Comparison of ENCODE assay signal across 27 cellular contexts in the genomic region with DNA sequence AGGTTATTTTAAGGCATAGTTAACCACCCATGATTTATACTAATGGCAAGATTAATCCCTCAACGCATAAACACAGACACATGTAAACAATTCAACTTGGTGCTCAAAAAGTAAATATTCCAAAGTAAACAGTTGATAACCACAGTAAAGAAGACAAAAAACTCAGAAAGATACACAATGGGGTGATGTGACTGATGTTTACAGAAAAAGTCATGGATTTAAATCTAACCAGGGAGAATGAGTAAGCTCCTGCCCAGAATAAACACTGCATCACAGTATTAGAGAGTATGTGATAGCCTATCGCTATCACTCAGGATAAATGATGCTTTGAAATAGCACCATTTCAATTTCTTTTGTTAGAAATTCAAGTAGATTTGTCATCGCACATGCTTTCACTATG. TPM values are rescaled to one million over a fixed set of nuclear protein-coding genes. Genes with fewer than 3 reads are reported as not detected.
DNase-seq lines count a peak whose midpoint lies in the region; ATAC-seq, FAIRE-seq and TF ChIP-seq lines count a peak whose summit lies in the region.
"Had no signal": no experiment of that assay in that cellular context is flagged by ENCODE, and none has a peak within 500 bp of the region (broad histone marks: within the 10 kb centered on the region; RNA-seq: fewer than 3 reads in every experiment).

No MANE protein-coding gene starts in this region.

- no peak for FAIRE-seq in astrocyte (lab: Jason Lieb, UNC)

- H2BK120ac ChIP-seq in IMR-90 (ENCODE audit: low read depth, low read length): no peak overlapping the region

- H3K4me1 ChIP-seq in IMR-90 (ENCODE audit: control insufficient read depth, insufficient read depth, low read length) (peaks cover 5% of the 10 kb centered on the region), astrocyte (ENCODE audit: insufficient read depth, low read length) (peaks cover 8% of the 10 kb centered on the region), suprapubic skin (no peaks in the 10 kb centered on the region)
- H3K4me1 ChIP-seq: BLaER1, prostate gland had no signal

- peaks cover 5% of the 10 kb centered on the region; the same call in 1 of the 2 replicates for H3K9me1 ChIP-seq in IMR-90 (ENCODE audit: insufficient read depth, low read length)

- DNase-seq in AG04450 (ENCODE audit: low read depth, low spot score): peak; percentile 43
- peak; percentile 79 for DNase-seq in IMR-90
- DNase-seq in astrocyte (ENCODE audit: low read depth): peak; percentile 59
- peak; percentile 10 for DNase-seq in hepatic stellate cell (ENCODE audit: low spot score)
- no peak for DNase-seq in stimulated activated effector memory CD8-positive, alpha-beta T cell treated with anti-CD3 and anti-CD28 coated beads, Interleukin-12 subunit alpha, Interleukin-12 subunit beta, amount 100 ng/mL, for 72 hours (ENCODE audit: low spot score in 2 of 2)
- no peak for DNase-seq in suprapubic skin (ENCODE audit: low spot score in 2 of 2)
- no peak for DNase-seq in NCI-H2081 treated with DMSO at 0.1 percent for 48 hours (lab: John Stamatoyannopoulos, UW)
- DNase-seq: activated CD4-positive, alpha-beta T cell treated with anti-CD3 and anti-CD28 coated beads for 48 hours; activated naive CD4-positive, alpha-beta T cell; activated T-cell treated with anti-CD3 and anti-CD28 coated beads, Interleukin-2, amount 50 U/mL, for 48 hours; amniotic stem cell; cortex of kidney; DND-41; heart left ventricle; left colon; MM.1S; NCI-H1417 treated with DMSO at 0.1 percent for 48 hours; NCI-H524; stimulated activated CD8-positive, alpha-beta memory T cell treated with anti-CD3 and anti-CD28 coated beads, Interleukin-4, amount 100 ng/mL, for 48 hours; T-helper 17 cell had no signal

- H4K20me1 ChIP-seq in IMR-90 (ENCODE audit: insufficient read depth, low read length): no peaks in the 10 kb centered on the region
- no peaks in the 10 kb centered on the region for H4K20me1 ChIP-seq in astrocyte (ENCODE audit: insufficient read depth, low read length)
- H4K20me1 ChIP-seq: BLaER1 had no signal

- no peak overlapping the region for H4K91ac ChIP-seq in IMR-90 (ENCODE audit: insufficient read depth, low read depth, low read length)

- no peaks in the 10 kb centered on the region for H3K79me1 ChIP-seq in IMR-90 (ENCODE audit: low read depth in 1 of 2, low read length in 2 of 2)

- peaks cover 12% of the 10 kb centered on the region for H3K36me3 Mint-ChIP-seq in astrocyte (ENCODE audit: low read depth, unreplicated experiment)
- H3K36me3 Mint-ChIP-seq in stimulated activated effector memory CD8-positive, alpha-beta T cell treated with anti-CD3 and anti-CD28 coated beads, Interleukin-12 subunit alpha, Interleukin-12 subunit beta, amount 100 ng/mL, for 72 hours: peaks cover 6% of the 10 kb centered on the region

- no peak overlapping the region for H2AK5ac ChIP-seq in IMR-90 (ENCODE audit: low read depth, low read length)

- H3K27me3 ChIP-seq in AG04450 (ENCODE audit: control insufficient read depth, insufficient read depth, low read length) (no peaks in the 10 kb centered on the region), IMR-90 (ENCODE audit: control insufficient read depth, insufficient read depth, low read length) (no peaks in the 10 kb centered on the region; the same call in 1 of the 2 replicates), astrocyte (ENCODE audit: insufficient read depth, low read length) (no peaks in the 10 kb centered on the region), suprapubic skin (no peaks in the 10 kb centered on the region)
- H3K27me3 ChIP-seq: BLaER1, cardiac muscle cell, heart left ventricle had no signal

- in situ Hi-C loops in IMR-90 (cut with MboI; ENCODE audit: low sequenced_read_pairs): no loop called here

- H2AK9ac ChIP-seq in IMR-90 (replicated peaks; ENCODE audit: low read depth, low read length, poor library complexity): no peak overlapping the region

- no peak for TF ChIP-seq RAD21 in IMR-90 (IDR thresholded peaks at IDR 0.05; ENCODE audit: low read length)

- H3K27me3 Mint-ChIP-seq in astrocyte (ENCODE audit: low read depth, unreplicated experiment): no peaks in the 10 kb centered on the region
- H3K27me3 Mint-ChIP-seq: IgD-negative memory B cell, memory B cell, T-helper 17 cell, type B pancreatic cell had no signal

- no peak overlapping the region for H3K9ac ChIP-seq in IMR-90 (ENCODE audit: low read depth, low read length)
- H3K9ac ChIP-seq in astrocyte (ENCODE audit: low read length): no peak overlapping the region
- H3K9ac ChIP-seq: BLaER1 had no signal

- H2BK15ac ChIP-seq in IMR-90 (ENCODE audit: low read depth, low read length): no peak overlapping the region

- H3K4me3 ChIP-seq in AG04450 (ENCODE audit: low read depth, low read length): no peak overlapping the region
- no peak overlapping the region for H3K4me3 ChIP-seq in IMR-90 (ENCODE audit: insufficient read depth, low read depth, low read length)
- no peak overlapping the region for H3K4me3 ChIP-seq in astrocyte (ENCODE audit: insufficient read depth, low read depth, low read length)
- H3K4me3 ChIP-seq in suprapubic skin: no peak overlapping the region
- H3K4me3 ChIP-seq: BLaER1, cardiac muscle cell, heart left ventricle, prostate gland had no signal

- H3K4me2 ChIP-seq in IMR-90 (ENCODE audit: low read depth, low read length) (no peak overlapping the region), astrocyte (ENCODE audit: low read length) (no peak overlapping the region)
- H3K4me2 ChIP-seq: BLaER1 had no signal

- BruUV-seq in IMR-90 (replicated peaks; lab: Mats Ljungman, UMichigan): no TSS peak

- CTCF ChIA-PET in AG04450 (lab: Charles Lee): interaction anchor here (0.6 kb wide), 1 partner anchor 24 kb away, joined by 3 read pairs; no protein-coding TSS in a partner anchor
- CTCF ChIA-PET in IMR-90 (lab: Yijun Ruan, JAX): interaction anchor here (0.5 kb wide), 1 partner anchor 14 kb away, joined by 4 read pairs; no protein-coding TSS in a partner anchor

- no peaks in the 10 kb centered on the region for H3K9me3 Mint-ChIP-seq in astrocyte (ENCODE audit: unreplicated experiment)
- peaks cover 1% of the 10 kb centered on the region for H3K9me3 Mint-ChIP-seq in stimulated activated effector memory CD8-positive, alpha-beta T cell treated with anti-CD3 and anti-CD28 coated beads, Interleukin-12 subunit alpha, Interleukin-12 subunit beta, amount 100 ng/mL, for 72 hours

- ATAC-seq in IMR-90 (ENCODE audit: low read depth) (peak; percentile 80), HG03571 (IDR thresholded peaks at IDR 0.05; ENCODE audit: unreplicated experiment) (no peak)
- no peak for ATAC-seq in stimulated activated effector memory CD8-positive, alpha-beta T cell treated with anti-CD3 and anti-CD28 coated beads, Interleukin-12 subunit alpha, Interleukin-12 subunit beta, amount 100 ng/mL, for 72 hours
- ATAC-seq: heart left ventricle, left colon, T-helper 17 cell had no signal

- TF ChIP-seq CTCF in AG04450 (IDR thresholded peaks at IDR 0.05; ENCODE audit: low read depth, low read length) (no peak), IMR-90 (conservative IDR thresholded peaks at IDR 0.05; ENCODE audit: low read depth, low read length) (no peak), astrocyte (IDR thresholded peaks at IDR 0.05; ENCODE audit: insufficient read depth, low read depth, low read length) (no peak), suprapubic skin (IDR thresholded peaks at IDR 0.05) (no peak)

- TF ChIP-seq POLR2A in IMR-90 (IDR thresholded peaks at IDR 0.05; ENCODE audit: low read depth, low read length): no peak
- TF ChIP-seq POLR2A in suprapubic skin (IDR thresholded peaks at IDR 0.05): no peak

- H3K4me1 Mint-ChIP-seq in astrocyte (ENCODE audit: low read depth, unreplicated experiment): peaks cover 10% of the 10 kb centered on the region
- peaks cover 7% of the 10 kb centered on the region for H3K4me1 Mint-ChIP-seq in stimulated activated effector memory CD8-positive, alpha-beta T cell treated with anti-CD3 and anti-CD28 coated beads, Interleukin-12 subunit alpha, Interleukin-12 subunit beta, amount 100 ng/mL, for 72 hours

- H2AFZ ChIP-seq in IMR-90 (replicated peaks; ENCODE audit: low read length, poor library complexity) (no peak overlapping the region), astrocyte (ENCODE audit: low read depth, low read length) (no peak overlapping the region)

- no peak overlapping the region for H3K27ac ChIP-seq in AG04450 (ENCODE audit: low read depth, low read length)
- H3K27ac ChIP-seq in IMR-90 (ENCODE audit: insufficient read depth, low read length): no peak overlapping the region
- no peak overlapping the region for H3K27ac ChIP-seq in astrocyte (ENCODE audit: low read depth, low read length)
- H3K27ac ChIP-seq in suprapubic skin: no peak overlapping the region
- H3K27ac ChIP-seq: BLaER1, cardiac muscle cell, heart left ventricle, prostate gland had no signal

- no peaks in the 10 kb centered on the region for H3K79me2 ChIP-seq in astrocyte (ENCODE audit: insufficient read depth, low read length)

- H3K9me3 ChIP-seq in AG04450 (ENCODE audit: control insufficient read depth, insufficient read depth, low read length) (no peaks in the 10 kb centered on the region; the same call in 1 of the 2 replicates), IMR-90 (ENCODE audit: control insufficient read depth, insufficient read depth, low read length) (no peaks in the 10 kb centered on the region), astrocyte (ENCODE audit: insufficient read depth, low read depth, low read length) (no peaks in the 10 kb centered on the region), suprapubic skin (no peaks in the 10 kb centered on the region)
- H3K9me3 ChIP-seq: prostate gland had no signal

- POLR2A ChIA-PET in AG04450 (lab: Yijun Ruan, JAX) (no interaction called here), IMR-90 (lab: Charles Lee; ENCODE audit: unreplicated experiment) (no interaction called here)

- intact Hi-C loops in IMR-90 (cut with micrococcal nuclease): no loop called here

- H2BK20ac ChIP-seq in IMR-90 (ENCODE audit: low read depth, low read length): no peak overlapping the region

- H3K4me3 Mint-ChIP-seq in astrocyte (ENCODE audit: unreplicated experiment): no peak overlapping the region
- no peak overlapping the region for H3K4me3 Mint-ChIP-seq in stimulated activated effector memory CD8-positive, alpha-beta T cell treated with anti-CD3 and anti-CD28 coated beads, Interleukin-12 subunit alpha, Interleukin-12 subunit beta, amount 100 ng/mL, for 72 hours
- H3K4me3 Mint-ChIP-seq: IgD-negative memory B cell, memory B cell, T-helper 17 cell, type B pancreatic cell had no signal

- no peak overlapping the region for H4K5ac ChIP-seq in IMR-90 (ENCODE audit: low read depth, low read length)

- no peak overlapping the region for H2BK5ac ChIP-seq in IMR-90 (ENCODE audit: low read depth, low read length, poor library complexity, severe bottlenecking)

- H3K36me3 ChIP-seq in IMR-90 (ENCODE audit: control insufficient read depth, insufficient read depth, low read length) (no peaks in the 10 kb centered on the region), astrocyte (ENCODE audit: insufficient read depth, low read length) (no peaks in the 10 kb centered on the region), suprapubic skin (peaks cover 10% of the 10 kb centered on the region)
- H3K36me3 ChIP-seq: cardiac muscle cell, prostate gland had no signal

- no peak overlapping the region for H3K23ac ChIP-seq in IMR-90 (ENCODE audit: low read depth, low read length)

- H3K18ac ChIP-seq in IMR-90 (ENCODE audit: low read depth, low read length): no peak overlapping the region

- TF ChIP-seq EP300 in suprapubic skin (IDR thresholded peaks at IDR 0.05): no peak

- no peak overlapping the region for H4K8ac ChIP-seq in IMR-90 (ENCODE audit: low read depth in 2 of 2, low read length in 2 of 2)

- no peak overlapping the region for H3K4ac ChIP-seq in IMR-90 (ENCODE audit: low read depth, low read length)

- dilution Hi-C loops in IMR-90 (cut with HindIII; ENCODE audit: low sequenced_read_pairs, unreplicated experiment): no loop called here

- H3K14ac ChIP-seq in IMR-90 (replicated peaks; ENCODE audit: low read depth, low read length): no peak overlapping the region

- no CpG with 5 or more reads among the region's 3 CpGs for WGBS in IMR-90 (ENCODE audit: extremely low coverage in 2 of 2, insufficient read length in 1 of 2), 2 experiments
- 94% methylated on average over 3 of the region's 3 CpGs for WGBS in suprapubic skin

- H3K56ac ChIP-seq in IMR-90 (ENCODE audit: extremely low read depth, insufficient read depth, low read length): no peak overlapping the region

- no peak overlapping the region for H3K27ac Mint-ChIP-seq in astrocyte (ENCODE audit: unreplicated experiment)
- no peak overlapping the region for H3K27ac Mint-ChIP-seq in stimulated activated effector memory CD8-positive, alpha-beta T cell treated with anti-CD3 and anti-CD28 coated beads, Interleukin-12 subunit alpha, Interleukin-12 subunit beta, amount 100 ng/mL, for 72 hours
- H3K27ac Mint-ChIP-seq: IgD-negative memory B cell, memory B cell, T-helper 17 cell, type B pancreatic cell had no signal

RNA-seq across cellular contexts. Expression of a gene that starts 49.3 kb away (rescaled TPM):
- polyA plus RNA-seq in AG04450 (2011; rRNA removed): 16.9 and 23.8 TPM in 2 replicates
- polyA minus RNA-seq in AG04450 (2011; rRNA and poly(A)+ RNA removed): 10.3 and 17.0 TPM in 2 replicates
- total RNA-seq in IMR-90 (2012; rRNA removed): 8.8 and 15.6 TPM in 2 replicates
- 8.3 and 11.9 TPM in 2 replicates for polyA plus RNA-seq in IMR-90 (2012; rRNA removed)
- 1.2 and 1.7 TPM in 2 replicates for polyA plus RNA-seq in IMR-90 (2012; cell fraction: cytosol; rRNA removed)
- 1.0 and 10.0 TPM in 2 replicates for polyA plus RNA-seq in IMR-90 (2012; cell fraction: nucleus; rRNA removed; ENCODE audit: low replicate concordance)
- total RNA-seq in astrocyte: 15.6 and 16.3 TPM in 2 replicates
- total RNA-seq in suprapubic skin: 10 to 100 TPM; 22.9 to 30.4 (median 24.9) TPM

Comparison
In these comparisons a context has a peak if more than half of its experiments do, and no peak if none do; other contexts are left out.
1. DNase-seq: peak in AG04450 (single experiment), IMR-90 (single experiment), astrocyte (single experiment) and hepatic stellate cell (single experiment); none in stimulated activated effector memory CD8-positive, alpha-beta T cell treated with anti-CD3 and anti-CD28 coated beads, Interleukin-12 subunit alpha, Interleukin-12 subunit beta, amount 100 ng/mL, for 72 hours (0 of 2), suprapubic skin (0 of 2) and NCI-H2081 treated with DMSO at 0.1 percent for 48 hours (single experiment).